In the genomic region with DNA sequence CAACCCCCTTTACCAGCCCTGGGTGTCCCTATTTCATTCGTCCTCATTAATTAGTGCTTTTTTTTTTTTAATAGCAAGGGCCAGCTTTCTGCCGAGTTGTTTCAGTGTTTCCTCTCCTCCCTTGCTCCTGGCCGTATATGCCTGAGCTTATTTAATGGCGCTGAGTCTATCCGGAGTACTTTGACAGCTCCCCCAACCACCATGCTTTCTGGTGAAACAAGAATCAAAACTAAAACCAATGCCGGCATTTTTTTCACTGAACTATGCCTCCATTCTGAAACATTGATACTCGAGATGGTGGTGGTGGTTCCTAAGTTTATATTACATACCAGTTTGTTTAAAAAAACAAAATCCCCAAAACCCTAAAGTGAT, we compare ENCODE assay signal across 8 cellular contexts. TPM values are rescaled to one million over a fixed set of nuclear protein-coding genes. Genes with fewer than 3 reads are reported as not detected.
DNase-seq lines count a peak whose midpoint lies in the region; ATAC-seq and TF ChIP-seq lines count a peak whose summit lies in the region.

No MANE protein-coding gene starts in this region.

- peak overlapping the region in 3 of 4 donors; percentile 49 to 86 (median 71) for H3K4me3 ChIP-seq in adrenal gland
- peak overlapping the region; percentile 69 to 79 (median 72) for H3K4me3 ChIP-seq in stomach

- H3K4me3 Mint-ChIP-seq in CD14-positive monocyte, result peak overlapping the region; percentile 90 to 97

- TF ChIP-seq EP300 in stomach (IDR thresholded peaks at IDR 0.05), result no peak

- peak overlapping the region; percentile 59 to 89 (median 72) for H3K27ac Mint-ChIP-seq in CD14-positive monocyte

- H3K9me3 ChIP-seq in adrenal gland (replicated peaks in 1 of 3) (no peaks in the 10 kb centered on the region), stomach (no peaks in the 10 kb centered on the region)

- peaks cover 0 to 7% (median 0%) of the 10 kb centered on the region in 7 donors for H3K9me3 Mint-ChIP-seq in CD14-positive monocyte

- ATAC-seq in GM21423 (IDR thresholded peaks at IDR 0.05; ENCODE audit: unreplicated experiment) (peak; percentile 15), HG03280 (IDR thresholded peaks at IDR 0.05; ENCODE audit: unreplicated experiment) (no peak)

- no peak for TF ChIP-seq CTCF in CD14-positive monocyte (IDR thresholded peaks at IDR 0.05)
- TF ChIP-seq CTCF in adrenal gland (IDR thresholded peaks at IDR 0.05), result no peak
- TF ChIP-seq CTCF in stomach (IDR thresholded peaks at IDR 0.05), result no peak

- H3K4me1 ChIP-seq in adrenal gland (replicated peaks in 1 of 2) (peaks cover 0 to 10% of the 10 kb centered on the region in 2 donors), stomach (peaks cover 12 to 43% (median 31%) of the 10 kb centered on the region in 4 donors)

- peaks cover 23% of the 10 kb centered on the region for H3K4me1 Mint-ChIP-seq in CD14-positive monocyte

- 0 to 2% (median 0%) methylated on average over 7 of the region's 7 CpGs for WGBS in adrenal gland, 4 donors
- WGBS in stomach, 5 donors, result 0 to 1% (median 0%) methylated on average over 7 of the region's 7 CpGs

- intact Hi-C loops in CD14-positive monocyte (cut with micrococcal nuclease), result loop anchor here (10.0 kb wide), 2 partner anchors 121 to 211 kb away; a partner anchor contains a TSS
- intact Hi-C loops in adrenal gland (cut with DNase I), result no loop called here
- intact Hi-C loops in stomach (cut with DNase I; ENCODE audit: low total_unique reads), result no loop called here

- H3K27ac ChIP-seq in adrenal gland (peak overlapping the region; percentile 57 to 91 (median 84)), stomach (peak overlapping the region; percentile 90 to 98 (median 92))

- H3K27me3 ChIP-seq in adrenal gland, result no peaks in the 10 kb centered on the region
- H3K27me3 ChIP-seq in stomach, result no peaks in the 10 kb centered on the region

- TF ChIP-seq POLR2A in adrenal gland (IDR thresholded peaks at IDR 0.05), result no peak
- no peak for TF ChIP-seq POLR2A in stomach (IDR thresholded peaks at IDR 0.05)

- H3K36me3 Mint-ChIP-seq in CD14-positive monocyte, result peaks cover 6 to 7% of the 10 kb centered on the region in 2 donors

- DNase-seq in CD14-positive monocyte (ENCODE audit: low spot score) (no peak), NCI-H2029 treated with DMSO at 0.1 percent for 48 hours (lab: John Stamatoyannopoulos, UW) (peak; percentile 84), adrenal gland (peak in 2 of 7 donors; percentile 15 to 21), iPS-NIHi11 (ENCODE audit: low spot score) (peak; percentile 30), stomach (no peak), globus pallidus (ENCODE audit: low spot score) (no peak)

- H3K36me3 ChIP-seq in adrenal gland (replicated peaks in 1 of 2), result no peaks in the 10 kb centered on the region
- H3K36me3 ChIP-seq in stomach, result no peaks in the 10 kb centered on the region

- peaks cover 52 to 61% (median 54%) of the 10 kb centered on the region in 3 donors for H3K27me3 Mint-ChIP-seq in CD14-positive monocyte (ENCODE audit: low read depth in 3 of 3)

RNA-seq across cellular contexts. Expression of a gene that starts 1.2 kb away (rescaled TPM):
- polyA plus RNA-seq in CD14-positive monocyte (1 to 10 TPM; 3.1 to 3.3 TPM), adrenal gland (1 to 10 TPM; 4.2 to 6.9 (median 5.5) TPM), stomach (1 to 10 TPM; 3.4 to 8.0 (median 3.7) TPM)
- total RNA-seq in adrenal gland (10 to 100 TPM in 2 of 8 donors, 1 to 10 TPM in 6; 4.7 to 17.1 (median 6.8) TPM), stomach (10 to 100 TPM in 4 of 5 donors, 1 to 10 TPM in 1; 3.6 to 28.5 (median 10.5) TPM)

RNA-seq across cellular contexts. Expression of a gene that starts 57.9 kb away (rescaled TPM):
- not detected for polyA plus RNA-seq in CD14-positive monocyte
- under 1 TPM in 2 of 8 donors, not detected in 6; 0.08 to 0.11 TPM for total RNA-seq in adrenal gland
- not detected for polyA plus RNA-seq in adrenal gland
- 1 to 10 TPM in 2 of 5 donors, under 1 TPM in 1, not detected in 2; 0.55 to 4.3 (median 3.6) TPM for total RNA-seq in stomach
- under 1 TPM in 1 of 3 donors, not detected in 2; 0.08 TPM for polyA plus RNA-seq in stomach

Comparison
In these comparisons a context has a peak if more than half of its experiments do, and no peak if none do; other contexts are left out.
1. DNase-seq: peak in NCI-H2029 treated with DMSO at 0.1 percent for 48 hours (single experiment) and iPS-NIHi11 (single experiment); none in CD14-positive monocyte (single experiment), stomach (single experiment) and globus pallidus (single experiment).
2. intact Hi-C loops: an anchor here in CD14-positive monocyte (10.0 kb wide); none called in adrenal gland and stomach.